1 cellular context compared by ENCODE assay signal in genomic region chr3:65334045-65334665, GRCh38.
TF ChIP-seq lines count a peak whose summit lies in the region.

No MANE protein-coding gene starts in this region.

TF ChIP-seq in WTC11, 78 proteins besides CTCF, POLR2A, EP300 and RAD21 (continued from another document):
- TF ChIP-seq ZNF317 (CRISPR knock-in tag; IDR thresholded peaks at IDR 0.05; ENCODE audit: borderline replicate concordance, low read depth): no peak
- no peak for TF ChIP-seq ELF4 (CRISPR knock-in tag; IDR thresholded peaks at IDR 0.05; ENCODE audit: low read depth)
- no peak for TF ChIP-seq SP1 (CRISPR knock-in tag; conservative IDR thresholded peaks at IDR 0.05)
- TF ChIP-seq TP53 (CRISPR knock-in tag; IDR thresholded peaks at IDR 0.05): no peak
- no peak for TF ChIP-seq RORB (CRISPR knock-in tag; IDR thresholded peaks at IDR 0.05)
- no peak for TF ChIP-seq ATF1 (CRISPR knock-in tag; IDR thresholded peaks at IDR 0.05)
- no peak for TF ChIP-seq RELA (CRISPR knock-in tag; IDR thresholded peaks at IDR 0.05; ENCODE audit: borderline replicate concordance)
- TF ChIP-seq ZNF396 (CRISPR knock-in tag; IDR thresholded peaks at IDR 0.05; ENCODE audit: borderline replicate concordance): no peak
- TF ChIP-seq USF1 (CRISPR knock-in tag; IDR thresholded peaks at IDR 0.05): no peak
- no peak for TF ChIP-seq FOXP1 (CRISPR knock-in tag; IDR thresholded peaks at IDR 0.05; ENCODE audit: borderline replicate concordance)
- TF ChIP-seq TEAD1 (CRISPR knock-in tag; IDR thresholded peaks at IDR 0.05): no peak
- TF ChIP-seq, protein P1, sequence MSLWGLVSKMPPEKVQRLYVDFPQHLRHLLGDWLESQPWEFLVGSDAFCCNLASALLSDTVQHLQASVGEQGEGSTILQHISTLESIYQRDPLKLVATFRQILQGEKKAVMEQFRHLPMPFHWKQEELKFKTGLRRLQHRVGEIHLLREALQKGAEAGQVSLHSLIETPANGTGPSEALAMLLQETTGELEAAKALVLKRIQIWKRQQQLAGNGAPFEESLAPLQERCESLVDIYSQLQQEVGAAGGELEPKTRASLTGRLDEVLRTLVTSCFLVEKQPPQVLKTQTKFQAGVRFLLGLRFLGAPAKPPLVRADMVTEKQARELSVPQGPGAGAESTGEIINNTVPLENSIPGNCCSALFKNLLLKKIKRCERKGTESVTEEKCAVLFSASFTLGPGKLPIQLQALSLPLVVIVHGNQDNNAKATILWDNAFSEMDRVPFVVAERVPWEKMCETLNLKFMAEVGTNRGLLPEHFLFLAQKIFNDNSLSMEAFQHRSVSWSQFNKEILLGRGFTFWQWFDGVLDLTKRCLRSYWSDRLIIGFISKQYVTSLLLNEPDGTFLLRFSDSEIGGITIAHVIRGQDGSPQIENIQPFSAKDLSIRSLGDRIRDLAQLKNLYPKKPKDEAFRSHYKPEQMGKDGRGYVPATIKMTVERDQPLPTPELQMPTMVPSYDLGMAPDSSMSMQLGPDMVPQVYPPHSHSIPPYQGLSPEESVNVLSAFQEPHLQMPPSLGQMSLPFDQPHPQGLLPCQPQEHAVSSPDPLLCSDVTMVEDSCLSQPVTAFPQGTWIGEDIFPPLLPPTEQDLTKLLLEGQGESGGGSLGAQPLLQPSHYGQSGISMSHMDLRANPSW (CRISPR knock-in tag; conservative IDR thresholded peaks at IDR 0.05; ENCODE audit: low read depth): no peak
